20 cellular contexts compared by ENCODE assay signal in the genomic region with DNA sequence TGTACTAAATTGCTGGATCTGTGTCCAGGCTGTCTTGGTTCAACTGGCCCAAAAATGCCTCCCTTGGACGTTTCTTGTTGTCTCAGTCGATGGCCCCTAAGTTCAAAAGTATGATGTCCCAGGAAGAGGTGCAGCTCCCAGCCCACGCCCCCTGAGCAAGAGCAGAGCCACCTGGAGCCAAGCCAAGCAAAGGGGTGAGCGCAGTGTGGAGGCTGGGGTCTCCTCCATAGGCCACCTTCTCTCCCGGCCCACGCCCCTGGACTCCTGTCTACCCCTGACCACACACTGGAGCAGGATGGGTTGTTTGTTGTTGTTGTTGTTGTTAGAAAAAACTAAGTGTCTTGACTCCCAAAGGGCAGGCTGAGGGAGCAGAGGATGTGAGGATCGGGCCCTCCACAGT. TPM values are rescaled to one million over a fixed set of nuclear protein-coding genes. Genes with fewer than 3 reads are reported as not detected.
"Had no signal": no experiment of that assay in that cellular context is flagged by ENCODE, and none has a peak within 500 bp of the region (broad histone marks: within the 10 kb centered on the region; RNA-seq: fewer than 3 reads in every experiment).

No MANE protein-coding gene starts in this region.

- H3K27me3 ChIP-seq: cardiac muscle cell, esophagus muscularis mucosa, neutrophil, transverse colon, vagina had no signal

- ATAC-seq: activated CD8-positive, alpha-beta memory T cell treated with anti-CD3 and anti-CD28 coated beads, Interleukin-2, amount 10 ng/mL, durations not matched to agents 7 days and 5 days; mucosa of descending colon; naive thymus-derived CD4-positive, alpha-beta T cell; sciatic nerve had no signal

- DNase-seq: activated CD4-positive, alpha-beta memory T cell treated with anti-CD3 and anti-CD28 coated beads for 36 hours; activated CD4-positive, CD25-positive, alpha-beta regulatory T cell treated with anti-CD3 and anti-CD28 coated beads, Interleukin-2, amount 50 U/mL, for 72 hours; activated CD8-positive, alpha-beta memory T cell treated with anti-CD3 and anti-CD28 coated beads, Interleukin-2, amount 10 ng/mL, durations not matched to agents 7 days and 5 days; activated naive CD4-positive, alpha-beta T cell treated with anti-CD3 and anti-CD28 coated beads, Interleukin-2, amount 10 ng/mL, durations not matched to agents 7 days and 5 days; activated T-cell treated with anti-CD3 and anti-CD28 coated beads, Interleukin-2, amount 50 U/mL, for 1 hour; naive thymus-derived CD4-positive, alpha-beta T cell; SK-N-SH; stimulated activated CD4-positive, alpha-beta T cell treated with anti-CD3 and anti-CD28 coated beads, Interleukin-1b, Interleukin-23, amount 100 ng/mL, for 48 hours; T-helper 1 cell; T1000; transverse colon had no signal

- H3K27me3 Mint-ChIP-seq: activated CD4-positive, alpha-beta memory T cell treated with anti-CD3 and anti-CD28 coated beads for 36 hours; activated CD8-positive, alpha-beta memory T cell treated with anti-CD3 and anti-CD28 coated beads, Interleukin-2, amount 10 ng/mL, durations not matched to agents 7 days and 5 days; activated naive CD4-positive, alpha-beta T cell treated with anti-CD3 and anti-CD28 coated beads, Interleukin-2, amount 10 ng/mL, durations not matched to agents 7 days and 5 days; memory B cell; naive thymus-derived CD4-positive, alpha-beta T cell; progenitor cell of endocrine pancreas had no signal

- H3K9me3 ChIP-seq: esophagus muscularis mucosa, mucosa of descending colon, neutrophil, SK-N-SH, transverse colon, vagina had no signal

- H3K4me3 Mint-ChIP-seq: activated CD4-positive, alpha-beta memory T cell treated with anti-CD3 and anti-CD28 coated beads for 36 hours; activated CD8-positive, alpha-beta memory T cell treated with anti-CD3 and anti-CD28 coated beads, Interleukin-2, amount 10 ng/mL, durations not matched to agents 7 days and 5 days; activated naive CD4-positive, alpha-beta T cell treated with anti-CD3 and anti-CD28 coated beads, Interleukin-2, amount 10 ng/mL, durations not matched to agents 7 days and 5 days; memory B cell; naive thymus-derived CD4-positive, alpha-beta T cell had no signal

- H3K9ac ChIP-seq: SK-N-SH had no signal

- H3K4me3 ChIP-seq: cardiac muscle cell, esophagus muscularis mucosa, mucosa of descending colon, transverse colon, vagina had no signal

- H3K27ac Mint-ChIP-seq: activated CD4-positive, alpha-beta memory T cell treated with anti-CD3 and anti-CD28 coated beads for 36 hours; activated CD8-positive, alpha-beta memory T cell treated with anti-CD3 and anti-CD28 coated beads, Interleukin-2, amount 10 ng/mL, durations not matched to agents 7 days and 5 days; activated naive CD4-positive, alpha-beta T cell treated with anti-CD3 and anti-CD28 coated beads, Interleukin-2, amount 10 ng/mL, durations not matched to agents 7 days and 5 days; activated T-helper 2 cell treated with anti-CD3 and anti-CD28 coated beads, Interferon-gamma antibody, Interleukin-2, Interleukin-4, amounts not matched to agents 10 μg/mL and 5 μg/mL and 100 μg/mL, durations not matched to agents 14 hours and 24 hours and 36 hours; memory B cell; progenitor cell of endocrine pancreas had no signal

- H3K9me3 Mint-ChIP-seq: activated CD4-positive, alpha-beta memory T cell treated with anti-CD3 and anti-CD28 coated beads for 36 hours; activated naive CD4-positive, alpha-beta T cell treated with anti-CD3 and anti-CD28 coated beads, Interleukin-2, amount 10 ng/mL, durations not matched to agents 7 days and 5 days; activated T-helper 2 cell treated with anti-CD3 and anti-CD28 coated beads, Interferon-gamma antibody, Interleukin-2, Interleukin-4, amounts not matched to agents 10 μg/mL and 5 μg/mL and 100 μg/mL, durations not matched to agents 14 hours and 24 hours and 36 hours; memory B cell; naive thymus-derived CD4-positive, alpha-beta T cell had no signal

- H3K27ac ChIP-seq: cardiac muscle cell, esophagus muscularis mucosa, neutrophil, transverse colon, vagina had no signal

- H3K4me2 ChIP-seq: SK-N-SH had no signal

RNA-seq across cellular contexts. Expression of a gene that starts 26.0 kb away (rescaled TPM):
- total RNA-seq: activated CD4-positive, alpha-beta memory T cell treated with anti-CD3 and anti-CD28 coated beads for 36 hours; activated T-helper 2 cell treated with anti-CD3 and anti-CD28 coated beads, Interferon-gamma antibody, Interleukin-2, Interleukin-4, amounts not matched to agents 10 μg/mL and 5 μg/mL and 100 μg/mL, durations not matched to agents 14 hours and 24 hours and 36 hours had no signal
